ENCODE assay signal across 26 cellular contexts in genomic region chr7:114158275-114158674, GRCh38.
"Had no signal": no experiment of that assay in that cellular context is flagged by ENCODE, and none has a peak within 500 bp of the region (broad histone marks: within the 10 kb centered on the region; RNA-seq: fewer than 3 reads in every experiment).

No MANE protein-coding gene starts in this region.

- H3K27me3 ChIP-seq: gastrocnemius medialis, heart left ventricle, hepatocyte, neutrophil, pancreas, right lobe of liver, suprapubic skin, transverse colon, upper lobe of right lung, uterus had no signal

- H3K4me3 ChIP-seq: coronary artery, gastrocnemius medialis, heart left ventricle, hepatocyte, lower lobe of right lung, pancreas, right lobe of liver, suprapubic skin, transverse colon, upper lobe of right lung, uterus had no signal

- H3K4me1 Mint-ChIP-seq: natural killer cell; stimulated activated naive CD8-positive, alpha-beta T cell treated with anti-CD3 and anti-CD28 coated beads, Interleukin-15, amount 100 ng/mL, for 72 hours had no signal

- H3K27ac Mint-ChIP-seq: effector memory CD8-positive, alpha-beta T cell; natural killer cell; stimulated activated naive CD8-positive, alpha-beta T cell treated with anti-CD3 and anti-CD28 coated beads, Interleukin-15, amount 100 ng/mL, for 72 hours had no signal

- H3K9me3 Mint-ChIP-seq: neural crest cell had no signal

- H3K27me3 Mint-ChIP-seq: effector memory CD8-positive, alpha-beta T cell; stimulated activated naive CD8-positive, alpha-beta T cell treated with anti-CD3 and anti-CD28 coated beads, Interleukin-15, amount 100 ng/mL, for 72 hours had no signal

- H3K36me3 ChIP-seq: gastrocnemius medialis, heart left ventricle, lower lobe of right lung, neutrophil, pancreas, right lobe of liver, suprapubic skin, transverse colon, upper lobe of right lung, uterus had no signal

- H3K4me3 Mint-ChIP-seq: effector memory CD8-positive, alpha-beta T cell; natural killer cell; neural crest cell; stimulated activated naive CD8-positive, alpha-beta T cell treated with anti-CD3 and anti-CD28 coated beads, Interleukin-15, amount 100 ng/mL, for 72 hours had no signal

- DNase-seq: dermis blood vessel endothelial cell; effector memory CD8-positive, alpha-beta T cell; foreskin fibroblast; gastrocnemius medialis; heart left ventricle; kidney; left ventricle myocardium superior; lower lobe of right lung; natural killer cell; pancreas; right lobe of liver; small intestine; stimulated activated CD4-positive, alpha-beta T cell treated with anti-CD3 and anti-CD28 coated beads, Interleukin-15, amount 100 ng/mL, for 24 hours; stimulated activated CD4-positive, alpha-beta T cell treated with anti-CD3 and anti-CD28 coated beads, Interleukin-2, amount 100 ng/mL, for 48 hours; stimulated activated CD8-positive, alpha-beta memory T cell treated with anti-CD3 and anti-CD28 coated beads, Interleukin-4, amount 100 ng/mL, for 48 hours; stimulated activated naive CD4-positive, alpha-beta T cell; stimulated activated naive CD8-positive, alpha-beta T cell treated with anti-CD3 and anti-CD28 coated beads, Interleukin-15, amount 100 ng/mL, for 72 hours; transverse colon; upper lobe of right lung; uterus had no signal

- ATAC-seq: effector memory CD8-positive, alpha-beta T cell; gastrocnemius medialis; heart left ventricle; left ventricle myocardium superior; lower lobe of right lung; natural killer cell; pancreas; stimulated activated naive CD8-positive, alpha-beta T cell treated with anti-CD3 and anti-CD28 coated beads, Interleukin-15, amount 100 ng/mL, for 72 hours; upper lobe of right lung had no signal

- FAIRE-seq: endometrium, kidney, pancreas, small intestine had no signal

- H3K36me3 Mint-ChIP-seq: natural killer cell had no signal
